Comparison of ENCODE assay signal across 1 cellular context in genomic region chr4:184647391-184648101, GRCh38.
TF ChIP-seq lines count a peak whose summit lies in the region.

No MANE protein-coding gene starts in this region.

TF ChIP-seq in HCT116, 20 proteins besides CTCF, POLR2A, EP300 and RAD21 (continued from another document):
- TF ChIP-seq ZBTB33 (IDR thresholded peaks at IDR 0.05; ENCODE audit: extremely low read depth, insufficient replicate concordance, low read length): no peak
- no peak for TF ChIP-seq POLR2AphosphoS5 (IDR thresholded peaks at IDR 0.05; ENCODE audit: low read depth, low read length)
- no peak for TF ChIP-seq REST (IDR thresholded peaks at IDR 0.05; ENCODE audit: low read depth)
